ENCODE assay signal across 27 cellular contexts in genomic region chr17:53122966-53123365, GRCh38.
"Had no signal": no experiment of that assay in that cellular context is flagged by ENCODE, and none has a peak within 500 bp of the region (broad histone marks: within the 10 kb centered on the region; RNA-seq: fewer than 3 reads in every experiment).

No MANE protein-coding gene starts in this region.

- H3K4me3 ChIP-seq: stomach, suprapubic skin, testis, thoracic aorta, thyroid gland, tibial artery, tibial nerve, transverse colon, upper lobe of left lung, upper lobe of right lung, uterus, vagina had no signal

- ATAC-seq: stimulated activated effector memory CD8-positive, alpha-beta T cell treated with anti-CD3 and anti-CD28 coated beads, Interleukin-12 subunit alpha, Interleukin-12 subunit beta, amount 100 ng/mL, for 72 hours; stimulated activated memory B cell treated with anti-CD40 and anti-IgM and Interleukin-4, amounts not matched to agents 10 μg/mL and 1 μg/mL and 100 μg/mL, for 72 hours; stimulated activated naive B cell treated with anti-CD40 and anti-IgM and Interleukin-4, amounts not matched to agents 10 μg/mL and 1 μg/mL and 100 μg/mL, for 72 hours; stimulated activated naive CD8-positive, alpha-beta T cell treated with anti-CD3 and anti-CD28 coated beads, Interleukin-15, amount 100 ng/mL, for 72 hours; stimulated activated naive CD8-positive, alpha-beta T cell treated with anti-CD3 and anti-CD28 coated beads, Interleukin-15, Interleukin-2, amounts not matched to agents 100 U/mL and 50 U/mL, for 24 hours; upper lobe of right lung had no signal

- H3K27me3 ChIP-seq: stomach, suprapubic skin, testis, thyroid gland, tibial artery, tibial nerve, transverse colon, upper lobe of left lung, upper lobe of right lung, uterus, vagina had no signal

- FAIRE-seq: urothelium cell line had no signal

- H3K4me1 ChIP-seq: stomach, suprapubic skin, testis, thyroid gland, tibial artery, tibial nerve, transverse colon, upper lobe of left lung, upper lobe of right lung, uterus, vagina had no signal

- H3K27ac ChIP-seq: stomach, suprapubic skin, testis, thoracic aorta, thyroid gland, tibial artery, tibial nerve, transverse colon, upper lobe of left lung, upper lobe of right lung, uterus, vagina had no signal

- H3K9me3 ChIP-seq: suprapubic skin, testis, thoracic aorta, thyroid gland, tibial artery, tibial nerve, transverse colon, upper lobe of left lung, upper lobe of right lung, uterus, vagina had no signal

- H3K36me3 ChIP-seq: stomach, suprapubic skin, thoracic aorta, thyroid gland, tibial artery, tibial nerve, transverse colon, upper lobe of left lung, upper lobe of right lung, uterus, vagina had no signal

- DNase-seq: stimulated activated CD4-positive, alpha-beta T cell treated with anti-CD3 and anti-CD28 coated beads, Interleukin-2, amount 100 ng/mL, for 48 hours; stimulated activated CD4-positive, alpha-beta T cell treated with anti-CD3 and anti-CD28 coated beads, Interleukin-4, amount 100 ng/mL, for 1 hour; stimulated activated CD4-positive, alpha-beta T cell treated with anti-CD3 and anti-CD28 coated beads, Interleukin-4, amount 100 ng/mL, for 24 hours; stimulated activated CD4-positive, alpha-beta T cell treated with anti-CD3 and anti-CD28 coated beads, Interleukin-4, amount 100 ng/mL, for 4 hours; stimulated activated CD8-positive, alpha-beta memory T cell treated with anti-CD3 and anti-CD28 coated beads, Interleukin-4, amount 100 ng/mL, for 48 hours; stimulated activated naive B cell treated with anti-CD40 and anti-IgM and Interleukin-4, amounts not matched to agents 10 μg/mL and 1 μg/mL and 100 μg/mL, for 72 hours; stimulated activated naive CD4-positive, alpha-beta T cell; stimulated activated naive CD4-positive, alpha-beta T cell treated with Interleukin-2 at 50 U/mL for 16 hours; stimulated activated naive CD8-positive, alpha-beta T cell treated with anti-CD3 and anti-CD28 coated beads, Interleukin-15, amount 100 ng/mL, for 72 hours; stimulated activated naive CD8-positive, alpha-beta T cell treated with anti-CD3 and anti-CD28 coated beads, Interleukin-15, Interleukin-2, amounts not matched to agents 100 U/mL and 50 U/mL, for 24 hours; stomach; substantia nigra; testis; thyroid gland; tibial artery; transverse colon; trophoblast cell; upper lobe of left lung; upper lobe of right lung; uterus had no signal
